ENCODE assay signal across 8 cellular contexts in genomic region chr9:131656356-131657030, GRCh38.
A peak's percentile ranks its signal among the peaks of the same experiment; 100 is the strongest.
DNase-seq lines count a peak whose midpoint lies in the region; ATAC-seq and TF ChIP-seq lines count a peak whose summit lies in the region.

No MANE protein-coding gene starts in this region.

- POLR2A ChIA-PET in CD4-positive, alpha-beta memory T cell (lab: Charles Lee; ENCODE audit: partially characterized antibody) = interaction anchor here (0.7 to 6.1 kb wide), 16 partner anchors 12 to 259 kb away, joined by 3 to 74 read pairs (median 4); partner anchors contain the start of gene RAPGEF1

- H3K27ac Mint-ChIP-seq in CD4-positive, alpha-beta memory T cell = peak overlapping the region; percentile 92 to 99 (median 97)

- H3K36me3 ChIP-seq in CD4-positive, alpha-beta memory T cell (ENCODE audit: insufficient read depth, low read length) = no peaks in the 10 kb centered on the region
- peaks cover 0 to 4% (median 0%) of the 10 kb centered on the region in 9 donors for H3K36me3 ChIP-seq in heart left ventricle

- H3K4me1 ChIP-seq in CD4-positive, alpha-beta memory T cell (ENCODE audit: insufficient read depth, low read length) = peaks cover 81% of the 10 kb centered on the region
- H3K4me1 ChIP-seq in heart left ventricle = peaks cover 18 to 89% (median 67%) of the 10 kb centered on the region in 12 donors

- no peaks in the 10 kb centered on the region for H3K9me3 ChIP-seq in CD4-positive, alpha-beta memory T cell (ENCODE audit: control insufficient read depth in 1 of 2, low read length in 2 of 2)
- no peaks in the 10 kb centered on the region for H3K9me3 ChIP-seq in heart left ventricle

- H3K4me3 ChIP-seq in CD4-positive, alpha-beta memory T cell (ENCODE audit: low read length in 2 of 2) = peak overlapping the region in 1 of 2 donors; percentile 4
- no peak overlapping the region for H3K4me3 ChIP-seq in heart left ventricle

- H3K27me3 ChIP-seq in CD4-positive, alpha-beta memory T cell (ENCODE audit: insufficient read depth, low read length) = no peaks in the 10 kb centered on the region
- H3K27me3 ChIP-seq in heart left ventricle = no peaks in the 10 kb centered on the region

- CTCF ChIA-PET in CD4-positive, alpha-beta memory T cell (lab: Charles Lee; ENCODE audit: partially characterized antibody) = interaction anchor here (0.8 to 1.3 kb wide), 5 partner anchors 8 to 84 kb away, joined by 3 to 5 read pairs (median 3); partner anchors contain the start of gene RAPGEF1

- H3K9me3 Mint-ChIP-seq in CD4-positive, alpha-beta memory T cell = no peaks in the 10 kb centered on the region

- peak; percentile 73 to 93 (median 76) for DNase-seq in CD4-positive, alpha-beta memory T cell
- DNase-seq in NCI-H187 treated with DMSO at 0.1 percent for 48 hours (lab: John Stamatoyannopoulos, UW) = peak; percentile 20
- DNase-seq in activated T-helper 1 cell treated with anti-CD3 and anti-CD28 coated beads, Interleukin-2, amount 50 U/mL, for 16 hours (ENCODE audit: low read depth in 1 of 2, low spot score in 1 of 2) = peak; percentile 55 to 57
- peak; percentile 74 to 84 (median 79) for DNase-seq in heart left ventricle
- DNase-seq in stimulated activated CD4-positive, alpha-beta T cell treated with anti-CD3 and anti-CD28 coated beads, Interleukin-1b, Interleukin-23, amount 100 ng/mL, for 48 hours = peak; percentile 69
- DNase-seq in COR-L47 (lab: John Stamatoyannopoulos, UW) = no peak
- DNase-seq in NCI-H1092 treated with DMSO at 0.1 percent for 48 hours (lab: John Stamatoyannopoulos, UW) = no peak

- no peak for TF ChIP-seq POLR2A in heart left ventricle (IDR thresholded peaks at IDR 0.05)

- H3K27me3 Mint-ChIP-seq in CD4-positive, alpha-beta memory T cell = no peaks in the 10 kb centered on the region

- peaks cover 53 to 87% (median 73%) of the 10 kb centered on the region in 4 donors for H3K4me1 Mint-ChIP-seq in CD4-positive, alpha-beta memory T cell

- intact Hi-C loops in CD4-positive, alpha-beta memory T cell (cut with micrococcal nuclease) = loop anchor here (1.0 to 2.0 kb wide), 3 partner anchors 12 to 21 kb away; no protein-coding TSS in a partner anchor
- intact Hi-C loops in heart left ventricle (cut with DNase I) = loop anchor here in 1 of 10 donors (10.0 kb wide), 1 partner anchor 78 kb away; no protein-coding TSS in a partner anchor

- WGBS in heart left ventricle, 4 donors = 30 to 71% (median 43%) methylated on average over 4 to 9 of the region's 9 CpGs

- peaks cover 0 to 3% of the 10 kb centered on the region in 2 donors for H3K36me3 Mint-ChIP-seq in CD4-positive, alpha-beta memory T cell

- peak overlapping the region; percentile 50 to 86 (median 72) for H3K4me3 Mint-ChIP-seq in CD4-positive, alpha-beta memory T cell

- H3K27ac ChIP-seq in CD4-positive, alpha-beta memory T cell (ENCODE audit: low read depth, low read length) = peak overlapping the region; percentile 70
- H3K27ac ChIP-seq in heart left ventricle = peak overlapping the region in 9 of 12 donors; percentile 23 to 88 (median 36)

- ATAC-seq in GM21529 (IDR thresholded peaks at IDR 0.05; ENCODE audit: unreplicated experiment) (peak; percentile 77), heart left ventricle (peak; percentile 51 to 86 (median 69))

- no peak for TF ChIP-seq CTCF in heart left ventricle (IDR thresholded peaks at IDR 0.05)

Comparison
In these comparisons a context has a peak if more than half of its experiments do, and no peak if none do; other contexts are left out.
1. DNase-seq: peak in CD4-positive, alpha-beta memory T cell (5 of 5), NCI-H187 treated with DMSO at 0.1 percent for 48 hours (single experiment), activated T-helper 1 cell treated with anti-CD3 and anti-CD28 coated beads, Interleukin-2, amount 50 U/mL, for 16 hours (2 of 2), heart left ventricle (5 of 5) and stimulated activated CD4-positive, alpha-beta T cell treated with anti-CD3 and anti-CD28 coated beads, Interleukin-1b, Interleukin-23, amount 100 ng/mL, for 48 hours (single experiment); none in COR-L47 (single experiment) and NCI-H1092 treated with DMSO at 0.1 percent for 48 hours (single experiment).